In genomic region chr10:95359466-95359865, GRCh38 we compare ENCODE assay signal across 23 cellular contexts.
"Had no signal": no experiment of that assay in that cellular context is flagged by ENCODE, and none has a peak within 500 bp of the region (broad histone marks: within the 10 kb centered on the region; RNA-seq: fewer than 3 reads in every experiment).

No MANE protein-coding gene starts in this region.

- H3K4me3 ChIP-seq: lower lobe of right lung, suprapubic skin, uterus had no signal

- H3K36me3 ChIP-seq: brain microvascular endothelial cell, uterus had no signal

- H3K9me3 ChIP-seq: lower lobe of right lung, suprapubic skin, uterus had no signal

- H3K27ac ChIP-seq: brain microvascular endothelial cell, lower lobe of right lung, suprapubic skin, uterus, VCaP had no signal

- H3K27me3 ChIP-seq: brain microvascular endothelial cell, suprapubic skin, uterus had no signal

- ATAC-seq: activated CD4-positive, CD25-positive, alpha-beta regulatory T cell treated with anti-CD3 and anti-CD28 coated beads, Interleukin-2, amount 50 U/mL, for 24 hours; activated CD8-positive, alpha-beta memory T cell treated with anti-CD3 and anti-CD28 coated beads, Interleukin-2, amount 10 ng/mL, durations not matched to agents 7 days and 5 days; activated CD8-positive, alpha-beta T cell treated with anti-CD3 and anti-CD28 coated beads for 36 hours; activated naive CD8-positive, alpha-beta T cell treated with anti-CD3 and anti-CD28 coated beads, Interleukin-2, amount 50 U/mL, for 24 hours; natural killer cell had no signal

- DNase-seq: activated CD4-positive, alpha-beta T cell treated with anti-CD3 and anti-CD28 coated beads, Interleukin-2, amount 10 ng/mL, durations not matched to agents 7 days and 5 days; activated CD8-positive, alpha-beta memory T cell treated with anti-CD3 and anti-CD28 coated beads, Interleukin-2, amount 10 ng/mL, durations not matched to agents 7 days and 5 days; activated CD8-positive, alpha-beta T cell treated with anti-CD3 and anti-CD28 coated beads for 36 hours; activated effector memory CD4-positive, alpha-beta T cell treated with anti-CD3 and anti-CD28 coated beads, Interleukin-2, amount 50 U/mL, for 16 hours; activated naive CD4-positive, alpha-beta T cell treated with anti-CD3 and anti-CD28 coated beads, Interleukin-2, amount 50 U/mL, for 16 hours; activated naive CD8-positive, alpha-beta T cell treated with anti-CD3 and anti-CD28 coated beads, Interleukin-2, amount 50 U/mL, for 24 hours; activated T-cell treated with anti-CD3 and anti-CD28 coated beads for 4 hours; anterior cingulate cortex; brain microvascular endothelial cell; central memory CD4-positive, alpha-beta T cell; dermis blood vessel endothelial cell; effector CD8-positive, alpha-beta T cell; foreskin melanocyte; islet precursor cell; left cardiac atrium; lower lobe of right lung; mesendoderm; natural killer cell; stimulated activated CD4-positive, alpha-beta T cell treated with anti-CD3 and anti-CD28 coated beads, Interleukin-12 subunit alpha, Interleukin-12 subunit beta, amount 100 ng/mL, for 4 hours; uterus had no signal
